In the genomic region with DNA sequence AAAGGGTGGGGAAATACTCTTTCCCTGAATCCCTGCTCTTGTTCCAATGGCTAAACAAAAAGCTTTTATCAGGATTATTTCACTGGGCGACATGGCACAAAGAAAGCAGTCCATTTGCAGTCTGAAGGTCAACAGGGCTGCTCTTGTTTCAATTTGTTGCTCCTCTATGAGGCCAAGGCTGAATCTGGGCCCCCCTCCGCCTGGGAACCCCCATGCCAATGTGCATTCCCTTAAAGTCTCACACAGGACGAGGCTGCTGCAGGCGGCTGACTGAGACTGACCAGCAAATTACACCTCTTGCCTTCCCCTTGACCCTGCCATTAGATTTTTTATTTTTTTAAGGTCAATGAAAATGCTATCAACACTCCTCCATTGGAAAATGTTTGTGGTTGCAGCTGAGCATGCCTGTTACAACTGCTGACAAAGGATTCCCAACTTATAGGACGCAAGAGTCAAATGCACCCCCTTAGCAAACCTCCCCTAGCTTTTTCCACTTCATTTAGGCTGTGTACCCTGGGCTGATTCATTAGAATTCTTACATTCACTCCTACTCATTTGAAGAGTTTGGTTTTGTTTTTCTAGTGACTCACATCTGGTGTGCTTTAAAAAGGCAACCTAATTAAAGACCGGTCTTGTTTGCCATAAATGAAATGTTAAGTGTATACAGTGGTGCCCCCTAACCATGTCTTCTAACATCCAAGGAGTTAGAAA, we compare ENCODE assay signal across 8 cellular contexts.
DNase-seq lines count a peak whose midpoint lies in the region; ATAC-seq and TF ChIP-seq lines count a peak whose summit lies in the region.

No MANE protein-coding gene starts in this region.

- peak overlapping the region; percentile 26 for H3K4me3 Mint-ChIP-seq in activated naive CD8-positive, alpha-beta T cell treated with anti-CD3 and anti-CD28 coated beads for 36 hours

- peaks cover 17% of the 10 kb centered on the region for H3K36me3 Mint-ChIP-seq in activated naive CD8-positive, alpha-beta T cell treated with anti-CD3 and anti-CD28 coated beads for 36 hours

- H3K9me3 Mint-ChIP-seq in activated naive CD8-positive, alpha-beta T cell treated with anti-CD3 and anti-CD28 coated beads for 36 hours: peaks cover 6% of the 10 kb centered on the region

- H3K4me1 Mint-ChIP-seq in activated naive CD8-positive, alpha-beta T cell treated with anti-CD3 and anti-CD28 coated beads for 36 hours: peaks cover 67% of the 10 kb centered on the region

- ATAC-seq in mucosa of descending colon: no peak
- ATAC-seq in HG03460 (IDR thresholded peaks at IDR 0.05; ENCODE audit: unreplicated experiment): no peak

- intact Hi-C loops in mucosa of descending colon (cut with DNase I, micrococcal nuclease): no loop called here

- no peaks in the 10 kb centered on the region for H3K9me3 ChIP-seq in mucosa of descending colon

- in situ Hi-C loops in GM13977 (cut with MboI; ENCODE audit: low pct_unique_long_range_greater_than_20kb, low sequenced_read_pairs, unreplicated experiment): no loop called here

- H3K36me3 ChIP-seq in mucosa of descending colon (ENCODE audit: low read depth): no peaks in the 10 kb centered on the region

- DNase-seq in AG08395 (ENCODE audit: low spot score) (peak; percentile 25), GM13977 (ENCODE audit: low spot score) (peak; percentile 31), kidney glomerular epithelial cell (lab: John Stamatoyannopoulos, UW) (peak; percentile 93), mucosa of descending colon (no peak), NCI-H1436 treated with DMSO at 0.1 percent for 48 hours (lab: John Stamatoyannopoulos, UW) (no peak), NCI-H1694 treated with DMSO at 0.1 percent for 48 hours (lab: John Stamatoyannopoulos, UW) (no peak)
- DNase-seq in activated naive CD8-positive, alpha-beta T cell treated with anti-CD3 and anti-CD28 coated beads for 36 hours: peak; percentile 39

- TF ChIP-seq CTCF in GM13977 (IDR thresholded peaks at IDR 0.05; ENCODE audit: extremely low read depth, insufficient read depth, missing control alignments) (no peak), mucosa of descending colon (IDR thresholded peaks at IDR 0.05) (no peak)

- no peaks in the 10 kb centered on the region for H3K4me1 ChIP-seq in mucosa of descending colon (ENCODE audit: low read depth)

- H3K27me3 Mint-ChIP-seq in activated naive CD8-positive, alpha-beta T cell treated with anti-CD3 and anti-CD28 coated beads for 36 hours: no peaks in the 10 kb centered on the region

- no peak overlapping the region for H3K4me3 ChIP-seq in mucosa of descending colon

- H3K27ac Mint-ChIP-seq in activated naive CD8-positive, alpha-beta T cell treated with anti-CD3 and anti-CD28 coated beads for 36 hours: peak overlapping the region; percentile 89

Comparison
In these comparisons a context has a peak if more than half of its experiments do, and no peak if none do; other contexts are left out.
1. DNase-seq: peak in AG08395 (single experiment), GM13977 (single experiment), activated naive CD8-positive, alpha-beta T cell treated with anti-CD3 and anti-CD28 coated beads for 36 hours (single experiment) and kidney glomerular epithelial cell (single experiment); none in mucosa of descending colon (0 of 3), NCI-H1436 treated with DMSO at 0.1 percent for 48 hours (single experiment) and NCI-H1694 treated with DMSO at 0.1 percent for 48 hours (single experiment).